Comparison of ENCODE assay signal across 8 cellular contexts in genomic region chr4:87422104-87423052, GRCh38. TPM values are rescaled to one million over a fixed set of nuclear protein-coding genes. Genes with fewer than 3 reads are reported as not detected.
DNase-seq lines count a peak whose midpoint lies in the region; ATAC-seq lines count a peak whose summit lies in the region.

A gene with protein sequence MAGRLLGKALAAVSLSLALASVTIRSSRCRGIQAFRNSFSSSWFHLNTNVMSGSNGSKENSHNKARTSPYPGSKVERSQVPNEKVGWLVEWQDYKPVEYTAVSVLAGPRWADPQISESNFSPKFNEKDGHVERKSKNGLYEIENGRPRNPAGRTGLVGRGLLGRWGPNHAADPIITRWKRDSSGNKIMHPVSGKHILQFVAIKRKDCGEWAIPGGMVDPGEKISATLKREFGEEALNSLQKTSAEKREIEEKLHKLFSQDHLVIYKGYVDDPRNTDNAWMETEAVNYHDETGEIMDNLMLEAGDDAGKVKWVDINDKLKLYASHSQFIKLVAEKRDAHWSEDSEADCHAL (plus strand): TSS chr4:87422573. CDS start chr4:87422906, 333 bp downstream.

- DNase-seq in COR-L47 (lab: John Stamatoyannopoulos, UW) (peak; percentile 94), HT1080 (ENCODE audit: low read depth) (peak; percentile 98), NOMO-1 treated with DMSO at 0.1 percent for 48 hours (lab: John Stamatoyannopoulos, UW; ENCODE audit: unreplicated experiment) (peak; percentile 91), memory B cell (ENCODE audit: low spot score in 2 of 2) (peak; percentile 67 to 87)
- peak; percentile 70 for DNase-seq in activated CD8-positive, alpha-beta memory T cell treated with anti-CD3 and anti-CD28 coated beads for 4 hours (ENCODE audit: low read depth in 2 of 2)
- DNase-seq in effector memory CD8-positive, alpha-beta T cell = peak; percentile 82 to 90 (median 83)
- peak; percentile 73 for DNase-seq in stimulated activated CD8-positive, alpha-beta memory T cell treated with anti-CD3 and anti-CD28 coated beads, Interleukin-12 subunit alpha, Interleukin-12 subunit beta, amount 100 ng/mL, for 24 hours (ENCODE audit: extremely low read depth)

- no peaks in the 10 kb centered on the region for H3K9me3 Mint-ChIP-seq in effector memory CD8-positive, alpha-beta T cell
- no peaks in the 10 kb centered on the region for H3K9me3 Mint-ChIP-seq in memory B cell

- no peaks in the 10 kb centered on the region for H3K27me3 Mint-ChIP-seq in effector memory CD8-positive, alpha-beta T cell
- no peaks in the 10 kb centered on the region for H3K27me3 Mint-ChIP-seq in memory B cell

- peaks cover 14% of the 10 kb centered on the region for H3K36me3 Mint-ChIP-seq in effector memory CD8-positive, alpha-beta T cell (ENCODE audit: insufficient read depth)
- no peaks in the 10 kb centered on the region for H3K36me3 Mint-ChIP-seq in memory B cell

- peak within 1 kb of the TSS; percentile 82 to 87 for H3K4me3 Mint-ChIP-seq in effector memory CD8-positive, alpha-beta T cell
- peak within 1 kb of the TSS; percentile 99 for H3K4me3 Mint-ChIP-seq in memory B cell

- ATAC-seq in GM21360 (IDR thresholded peaks at IDR 0.05; ENCODE audit: unreplicated experiment) (peak; percentile 85), memory B cell (ENCODE audit: low read depth) (peak; percentile 89)
- peak; percentile 87 for ATAC-seq in effector memory CD8-positive, alpha-beta T cell (replicated peaks)

- H3K4me1 Mint-ChIP-seq in effector memory CD8-positive, alpha-beta T cell (ENCODE audit: low read depth in 2 of 2) = peaks cover 15% of the 10 kb centered on the region in 2 donors
- peaks cover 10% of the 10 kb centered on the region for H3K4me1 Mint-ChIP-seq in memory B cell

- H3K27ac Mint-ChIP-seq in effector memory CD8-positive, alpha-beta T cell = peak within 1 kb of the TSS; percentile 97 to 99
- peak within 1 kb of the TSS; percentile 93 for H3K27ac Mint-ChIP-seq in memory B cell

RNA-seq across cellular contexts. Expression of the gene that starts here (rescaled TPM):
- total RNA-seq in HT1080 (2014; rRNA removed; shearing (Covaris generic)) = 11.0 and 14.0 TPM in 2 replicates
- polyA plus RNA-seq in HT1080 (2015; cell fraction: cytosol; rRNA removed) = 19.5 and 25.3 TPM in 2 replicates
- 30.8 and 33.6 TPM in 2 replicates for polyA plus RNA-seq in HT1080 (2015; cell fraction: nucleus; rRNA removed)

Comparison
In these comparisons a context has a peak if more than half of its experiments do, and no peak if none do; other contexts are left out.
1. Peak in every context shown above with its lines: DNase-seq and ATAC-seq.